In the genomic region with DNA sequence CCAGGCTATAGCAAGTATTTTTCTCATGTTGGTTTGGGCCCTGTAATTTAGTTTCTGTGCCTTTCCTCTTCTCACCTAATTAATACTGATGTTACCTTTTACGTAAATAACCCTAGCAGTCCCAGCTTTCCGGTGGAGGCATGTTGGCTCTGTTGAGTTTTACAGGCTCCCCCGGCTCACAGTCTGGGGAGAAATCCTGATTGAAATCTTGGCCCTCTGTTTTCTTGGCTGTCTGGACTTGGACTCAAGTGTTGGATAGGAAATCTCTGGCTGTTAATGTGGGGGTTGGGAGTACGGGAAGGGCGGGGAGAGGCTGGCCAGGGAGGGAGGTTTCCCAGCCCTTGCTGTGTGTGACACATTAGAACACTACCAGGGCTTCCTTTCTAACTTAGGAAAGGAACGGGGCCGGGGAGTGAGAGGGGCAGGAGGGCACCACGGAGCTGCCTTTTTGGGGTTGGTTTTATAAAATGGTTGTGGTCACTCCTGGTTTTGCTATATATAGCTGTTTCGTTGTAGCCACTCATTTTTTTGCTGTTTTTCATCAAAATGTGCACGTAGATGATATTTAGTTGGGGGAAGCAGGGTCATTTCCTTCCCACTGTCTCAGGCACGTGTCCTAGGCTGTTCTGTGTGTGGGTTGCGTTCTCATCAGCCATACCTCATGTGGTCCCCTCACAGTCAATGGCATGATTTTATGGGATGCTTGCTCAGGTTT, we compare ENCODE assay signal across 9 cellular contexts. TPM values are rescaled to one million over a fixed set of nuclear protein-coding genes. Genes with fewer than 3 reads are reported as not detected.
DNase-seq lines count a peak whose midpoint lies in the region; ATAC-seq, FAIRE-seq and TF ChIP-seq lines count a peak whose summit lies in the region.
"Had no signal": no experiment of that assay in that cellular context is flagged by ENCODE, and none has a peak within 500 bp of the region (broad histone marks: within the 10 kb centered on the region; RNA-seq: fewer than 3 reads in every experiment).

No MANE protein-coding gene starts in this region.

- TF ChIP-seq CTCF in thyroid gland (IDR thresholded peaks at IDR 0.05), result no peak

- peak; percentile 58 for FAIRE-seq in GM18507 (lab: Jason Lieb, UNC)
- FAIRE-seq: K562 had no signal

- no peaks in the 10 kb centered on the region for H3K27me3 ChIP-seq in thyroid gland

- DNase-seq in GM18507 (ENCODE audit: extremely low spot score, insufficient read length, low read depth), result no peak
- DNase-seq in astrocyte of the hippocampus (ENCODE audit: low read depth, low spot score), result peak; percentile 91
- peak; percentile 67 to 82 for DNase-seq in left colon
- peak in 1 of 2 donors; percentile 10 for DNase-seq in thyroid gland
- no peak for DNase-seq in NCI-H2107 treated with DMSO at 0.1 percent for 48 hours (lab: John Stamatoyannopoulos, UW; ENCODE audit: unreplicated experiment)
- no peak for DNase-seq in activated T-cell treated with anti-CD3 and anti-CD28 coated beads, Interleukin-2, amount 50 U/mL, for 24 hours
- no peak for DNase-seq in T-helper 2 cell

- no peak overlapping the region for H3K27ac Mint-ChIP-seq in activated T-cell treated with anti-CD3 and anti-CD28 coated beads, Interleukin-2, amount 50 U/mL, for 24 hours

- 58 to 61% methylated on average over 12 of the region's 12 CpGs for WGBS in thyroid gland, 2 donors

- no peaks in the 10 kb centered on the region for H3K9me3 ChIP-seq in thyroid gland

- ATAC-seq in HG03432 (IDR thresholded peaks at IDR 0.05; ENCODE audit: unreplicated experiment) (peak; percentile 38), left colon (peak; percentile 94)
- ATAC-seq: K562 had no signal

- H3K27me3 Mint-ChIP-seq in activated T-cell treated with anti-CD3 and anti-CD28 coated beads, Interleukin-2, amount 50 U/mL, for 24 hours, result peaks cover 36% of the 10 kb centered on the region

- peaks cover 0 to 24% of the 10 kb centered on the region in 2 donors for H3K4me1 ChIP-seq in thyroid gland

- no peaks in the 10 kb centered on the region for H3K36me3 Mint-ChIP-seq in activated T-cell treated with anti-CD3 and anti-CD28 coated beads, Interleukin-2, amount 50 U/mL, for 24 hours (ENCODE audit: low read depth)

- no peaks in the 10 kb centered on the region for H3K36me3 ChIP-seq in thyroid gland

- no peak for TF ChIP-seq POLR2A in thyroid gland (IDR thresholded peaks at IDR 0.05)

- intact Hi-C loops in left colon (cut with DNase I, micrococcal nuclease) (loop anchor here in 1 of 2 donors (10.0 kb wide), 1 partner anchor 51 kb away; no protein-coding TSS in a partner anchor), thyroid gland (cut with DNase I) (no loop called here)

- no peaks in the 10 kb centered on the region for H3K9me3 Mint-ChIP-seq in activated T-cell treated with anti-CD3 and anti-CD28 coated beads, Interleukin-2, amount 50 U/mL, for 24 hours

- H3K27ac ChIP-seq in thyroid gland, result peak overlapping the region; percentile 6 to 22 (median 20)

- H3K4me3 ChIP-seq in thyroid gland (replicated peaks in 1 of 3), result no peak overlapping the region
- H3K4me3 ChIP-seq: K562 had no signal

- no peak overlapping the region for H3K4me3 Mint-ChIP-seq in activated T-cell treated with anti-CD3 and anti-CD28 coated beads, Interleukin-2, amount 50 U/mL, for 24 hours

- H3K4me1 Mint-ChIP-seq in activated T-cell treated with anti-CD3 and anti-CD28 coated beads, Interleukin-2, amount 50 U/mL, for 24 hours (ENCODE audit: low read depth), result peaks cover 1% of the 10 kb centered on the region

RNA-seq across cellular contexts. Expression of a gene that starts 10.9 kb away (rescaled TPM):
- 100 to 1,000 TPM; 140 to 181 TPM for total RNA-seq in left colon
- total RNA-seq in thyroid gland, result 100 to 1,000 TPM in 2 of 4 donors, 10 to 100 TPM in 2; 67.4 to 103 (median 94.7) TPM

Comparison
In these comparisons a context has a peak if more than half of its experiments do, and no peak if none do; other contexts are left out.
1. DNase-seq: peak in astrocyte of the hippocampus (single experiment) and left colon (2 of 2); none in GM18507 (single experiment), NCI-H2107 treated with DMSO at 0.1 percent for 48 hours (single experiment), activated T-cell treated with anti-CD3 and anti-CD28 coated beads, Interleukin-2, amount 50 U/mL, for 24 hours (single experiment) and T-helper 2 cell (0 of 5).